8 cellular contexts compared by ENCODE assay signal in genomic region chr20:50730765-50731054, GRCh38. TPM values are rescaled to one million over a fixed set of nuclear protein-coding genes. Genes with fewer than 3 reads are reported as not detected.
DNase-seq lines count a peak whose midpoint lies in the region; ATAC-seq and TF ChIP-seq lines count a peak whose summit lies in the region.

No MANE protein-coding gene starts in this region.

- H3K27me3 ChIP-seq in CD4-positive, alpha-beta memory T cell (ENCODE audit: insufficient read depth, low read length) = no peaks in the 10 kb centered on the region
- peaks cover 2% of the 10 kb centered on the region; the same call in 1 of the 2 replicates for H3K27me3 ChIP-seq in Karpas-422 (ENCODE audit: low read length)

- CTCF ChIA-PET in CD4-positive, alpha-beta memory T cell (lab: Charles Lee; ENCODE audit: partially characterized antibody) = interaction anchor here (5.2 kb wide), 1 partner anchor 19 kb away, joined by 35 read pairs; no protein-coding TSS in a partner anchor

- no peaks in the 10 kb centered on the region for H3K27me3 Mint-ChIP-seq in CD4-positive, alpha-beta memory T cell
- H3K27me3 Mint-ChIP-seq in nephron progenitor cell (ENCODE audit: low read depth, poor library complexity) = peaks cover 4% of the 10 kb centered on the region

- H2AFZ ChIP-seq in Karpas-422 (ENCODE audit: low read length) = peak overlapping the region; percentile 98

- intact Hi-C loops in CD4-positive, alpha-beta memory T cell (cut with micrococcal nuclease) = loop anchor here (1.0 to 2.0 kb wide), 5 partner anchors 18 to 228 kb away; partner anchors contain the start of genes ADNP, BCAS4, DPM1 and MOCS3

- H3K4me1 Mint-ChIP-seq in CD4-positive, alpha-beta memory T cell = peaks cover 16 to 32% (median 23%) of the 10 kb centered on the region in 4 donors
- H3K4me1 Mint-ChIP-seq in nephron progenitor cell = peaks cover 76% of the 10 kb centered on the region

- H3K36me3 ChIP-seq in CD4-positive, alpha-beta memory T cell (ENCODE audit: insufficient read depth, low read length) = no peaks in the 10 kb centered on the region
- H3K36me3 ChIP-seq in Karpas-422 (ENCODE audit: insufficient read depth, low read length) = no peaks in the 10 kb centered on the region

- peak overlapping the region; percentile 49 for H3K27ac ChIP-seq in CD4-positive, alpha-beta memory T cell (ENCODE audit: low read depth, low read length)
- no peak overlapping the region for H3K27ac ChIP-seq in Karpas-422 (ENCODE audit: low read length)
- H3K27ac ChIP-seq in coronary artery = peak overlapping the region; percentile 78 to 85

- TF ChIP-seq CTCF in coronary artery (IDR thresholded peaks at IDR 0.05) (no peak), nephron progenitor cell (IDR thresholded peaks at IDR 0.05) (no peak)

- peak overlapping the region; percentile 30 to 53 for H3K4me3 ChIP-seq in CD4-positive, alpha-beta memory T cell (ENCODE audit: low read length in 2 of 2)
- H3K4me3 ChIP-seq in Karpas-422 (ENCODE audit: low read length) (peak overlapping the region; percentile 78), coronary artery (peak overlapping the region; percentile 80)

- H3K9ac ChIP-seq in Karpas-422 (ENCODE audit: low read length) = peak overlapping the region; percentile 78

- H4K20me1 ChIP-seq in Karpas-422 (ENCODE audit: insufficient read depth, low read depth, low read length) = no peaks in the 10 kb centered on the region

- peak overlapping the region; percentile 77 to 95 (median 84) for H3K4me3 Mint-ChIP-seq in CD4-positive, alpha-beta memory T cell
- H3K4me3 Mint-ChIP-seq in nephron progenitor cell = peak overlapping the region; percentile 90

- H3K9me3 ChIP-seq in CD4-positive, alpha-beta memory T cell (ENCODE audit: control insufficient read depth in 1 of 2, low read length in 2 of 2) = no peaks in the 10 kb centered on the region
- no peaks in the 10 kb centered on the region for H3K9me3 ChIP-seq in Karpas-422 (ENCODE audit: low read length)

- H3K4me2 ChIP-seq in Karpas-422 (ENCODE audit: low read depth, low read length, poor library complexity, severe bottlenecking) = peak overlapping the region; percentile 92

- H3K9me2 ChIP-seq in Karpas-422 (replicated peaks; ENCODE audit: insufficient read depth, low read length) = no peaks in the 10 kb centered on the region

- H3K9me3 Mint-ChIP-seq in CD4-positive, alpha-beta memory T cell = peaks cover 0 to 2% (median 0%) of the 10 kb centered on the region in 8 donors
- no peaks in the 10 kb centered on the region for H3K9me3 Mint-ChIP-seq in nephron progenitor cell

- H3K4me1 ChIP-seq in CD4-positive, alpha-beta memory T cell (ENCODE audit: insufficient read depth, low read length) = peaks cover 21% of the 10 kb centered on the region
- peaks cover 25% of the 10 kb centered on the region for H3K4me1 ChIP-seq in Karpas-422 (ENCODE audit: low read length)

- POLR2A ChIA-PET in CD4-positive, alpha-beta memory T cell (lab: Charles Lee; ENCODE audit: partially characterized antibody) = interaction anchor here (1.2 to 2.4 kb wide), 3 partner anchors 19 to 220 kb away, joined by 5 to 9 read pairs (median 6); partner anchors contain the start of genes BCAS4 and PTPN1

- DNase-seq in CD4-positive, alpha-beta memory T cell = no peak
- DNase-seq in Karpas-422 (no peak), coronary artery (ENCODE audit: low spot score) (no peak), nephron progenitor cell (no peak), NCI-H2107 treated with DMSO at 0.1 percent for 48 hours (lab: John Stamatoyannopoulos, UW; ENCODE audit: unreplicated experiment) (no peak), Kasumi-1 (lab: John Stamatoyannopoulos, UW) (no peak)

- H3K27ac Mint-ChIP-seq in CD4-positive, alpha-beta memory T cell = peak overlapping the region in 6 of 7 donors; percentile 35 to 86 (median 63)
- peak overlapping the region; percentile 93 for H3K27ac Mint-ChIP-seq in nephron progenitor cell

- H3K79me2 ChIP-seq in Karpas-422 (ENCODE audit: low read length) = peaks cover 42% of the 10 kb centered on the region

- ATAC-seq in HG03135 (IDR thresholded peaks at IDR 0.05; ENCODE audit: unreplicated experiment) (no peak), HG03196 (IDR thresholded peaks at IDR 0.05; ENCODE audit: unreplicated experiment) (no peak)

- peaks cover 0 to 4% of the 10 kb centered on the region in 2 donors for H3K36me3 Mint-ChIP-seq in CD4-positive, alpha-beta memory T cell
- peaks cover 14% of the 10 kb centered on the region for H3K36me3 Mint-ChIP-seq in nephron progenitor cell (ENCODE audit: low read depth)

RNA-seq across cellular contexts. Expression of gene PARD6B, which starts 0.7 kb away (rescaled TPM):
- total RNA-seq in CD4-positive, alpha-beta memory T cell = 10 to 100 TPM; 10.9 to 12.7 TPM
- polyA plus RNA-seq in CD4-positive, alpha-beta memory T cell = under 1 TPM; 0.71 to 0.93 TPM
- total RNA-seq in Karpas-422 (2014; rRNA removed; shearing (Covaris generic); ENCODE audit: low replicate concordance) = 2.6 and 5.9 TPM in 2 replicates

RNA-seq across cellular contexts. Expression of gene RIPOR3, which starts 39.4 kb away (rescaled TPM):
- not detected for total RNA-seq in CD4-positive, alpha-beta memory T cell
- 1 to 10 TPM in 1 of 2 donors, under 1 TPM in 1; 0.49 to 1.3 TPM for polyA plus RNA-seq in CD4-positive, alpha-beta memory T cell
- total RNA-seq in Karpas-422 (2014; rRNA removed; shearing (Covaris generic); ENCODE audit: low replicate concordance) = not detected in 2 replicates
